21 cellular contexts compared by ENCODE assay signal in genomic region chr3:107734317-107734716, GRCh38.
DNase-seq lines count a peak whose midpoint lies in the region; ATAC-seq, FAIRE-seq and TF ChIP-seq lines count a peak whose summit lies in the region.
"Had no signal": no experiment of that assay in that cellular context is flagged by ENCODE, and none has a peak within 500 bp of the region (broad histone marks: within the 10 kb centered on the region; RNA-seq: fewer than 3 reads in every experiment).

No MANE protein-coding gene starts in this region.

- H3K27me3 ChIP-seq in endothelial cell of umbilical vein (ENCODE audit: control insufficient read depth in 2 of 2, insufficient read depth in 2 of 2, low read length in 2 of 2) = no peaks in the 10 kb centered on the region
- H3K27me3 ChIP-seq in psoas muscle (ENCODE audit: insufficient read depth in 3 of 3, low read length in 2 of 3) = no peaks in the 10 kb centered on the region
- no peaks in the 10 kb centered on the region for H3K27me3 ChIP-seq in right lobe of liver
- H3K27me3 ChIP-seq: BLaER1 treated with 17β-estradiol and CSF1 and Interleukin-3, amounts not matched to agents 10 nM and 100 nM had no signal

- no peak overlapping the region for H3K27ac ChIP-seq in endothelial cell of umbilical vein (ENCODE audit: insufficient read depth, low read depth, low read length)
- H3K27ac ChIP-seq in psoas muscle = no peak overlapping the region
- no peak overlapping the region for H3K27ac ChIP-seq in right lobe of liver
- H3K27ac ChIP-seq: 22Rv1; A549; BLaER1 treated with 17β-estradiol and CSF1 and Interleukin-3, amounts not matched to agents 10 nM and 100 nM; C4-2B had no signal

- CTCF ChIA-PET in endothelial cell of umbilical vein (lab: Charles Lee) = interaction anchor here (0.7 kb wide), 1 partner anchor 160 kb away, joined by 3 read pairs; no protein-coding TSS in a partner anchor

- no peak for TF ChIP-seq POLR2A in H54 (IDR thresholded peaks at IDR 0.05; ENCODE audit: low read depth, low read length)
- TF ChIP-seq POLR2A in endothelial cell of umbilical vein (IDR thresholded peaks at IDR 0.05; ENCODE audit: low read depth, low read length) = no peak
- TF ChIP-seq POLR2A in right lobe of liver (IDR thresholded peaks at IDR 0.05) = no peak

- no TSS peak for BruUV-seq in endothelial cell of umbilical vein (replicated peaks; lab: Mats Ljungman, UMichigan)

- no peaks in the 10 kb centered on the region for H4K20me1 ChIP-seq in endothelial cell of umbilical vein (replicated peaks; ENCODE audit: control insufficient read depth, extremely low read depth, insufficient read depth, low read length)
- H4K20me1 ChIP-seq: BLaER1 treated with 17β-estradiol and CSF1 and Interleukin-3, amounts not matched to agents 10 nM and 100 nM had no signal

- no peaks in the 10 kb centered on the region for H3K9me1 ChIP-seq in endothelial cell of umbilical vein (replicated peaks; ENCODE audit: control insufficient read depth, extremely low read depth, insufficient read depth, low read length)

- H3K36me3 ChIP-seq in endothelial cell of umbilical vein (ENCODE audit: control insufficient read depth in 2 of 2, extremely low read depth in 1 of 2, insufficient read depth in 2 of 2, low read length in 2 of 2) (no peaks in the 10 kb centered on the region), psoas muscle (ENCODE audit: insufficient read depth in 1 of 2, low read depth in 1 of 2) (peaks cover 0 to 16% of the 10 kb centered on the region in 2 donors), right lobe of liver (peaks cover 0 to 5% (median 0%) of the 10 kb centered on the region in 4 donors)

- H3K79me2 ChIP-seq in endothelial cell of umbilical vein (ENCODE audit: control insufficient read depth, insufficient read depth, low read length) = no peaks in the 10 kb centered on the region

- no peak overlapping the region for H2AFZ ChIP-seq in endothelial cell of umbilical vein (ENCODE audit: low read depth, low read length)

- H3K4me1 ChIP-seq in endothelial cell of umbilical vein (ENCODE audit: control insufficient read depth, extremely low read depth, insufficient read depth, low read length) = no peaks in the 10 kb centered on the region
- peaks cover 20% of the 10 kb centered on the region for H3K4me1 ChIP-seq in psoas muscle
- H3K4me1 ChIP-seq in right lobe of liver = no peaks in the 10 kb centered on the region
- H3K4me1 ChIP-seq: A549, Caco-2 had no signal

- TF ChIP-seq CTCF in endothelial cell of umbilical vein (IDR thresholded peaks at IDR 0.05; ENCODE audit: extremely low read depth in 1 of 2, insufficient read depth in 1 of 2, low read depth in 1 of 2, low read length in 2 of 2) (no peak), psoas muscle (IDR thresholded peaks at IDR 0.05) (no peak), right lobe of liver (IDR thresholded peaks at IDR 0.05) (no peak)

- POLR2A ChIA-PET in endothelial cell of umbilical vein (lab: Charles Lee) = no interaction called here

- H3K4me2 ChIP-seq in endothelial cell of umbilical vein (ENCODE audit: insufficient read depth, low read length) = no peak overlapping the region
- H3K4me2 ChIP-seq: A549; BLaER1 treated with 17β-estradiol and CSF1 and Interleukin-3, amounts not matched to agents 10 nM and 100 nM had no signal

- no peak overlapping the region for H3K9ac ChIP-seq in endothelial cell of umbilical vein (replicated peaks; ENCODE audit: extremely low read depth, insufficient read depth, low read length)
- H3K9ac ChIP-seq: BLaER1 treated with 17β-estradiol and CSF1 and Interleukin-3, amounts not matched to agents 10 nM and 100 nM had no signal

- H3K4me3 ChIP-seq in endothelial cell of umbilical vein (replicated peaks in 1 of 3; ENCODE audit: insufficient read depth in 1 of 3, low read depth in 1 of 3, low read length in 3 of 3) (no peak overlapping the region), psoas muscle (no peak overlapping the region), right lobe of liver (no peak overlapping the region)
- H3K4me3 ChIP-seq: A549; BLaER1 treated with 17β-estradiol and CSF1 and Interleukin-3, amounts not matched to agents 10 nM and 100 nM had no signal

- intact Hi-C loops in endothelial cell of umbilical vein (cut with micrococcal nuclease) = no loop called here
- intact Hi-C loops in psoas muscle (cut with DNase I) = no loop called here
- intact Hi-C loops in right lobe of liver (cut with DNase I) = no loop called here

- dilution Hi-C loops in endothelial cell of umbilical vein (cut with MboI; ENCODE audit: extremely low pct_ligation_motif_present, low sequenced_read_pairs) = no loop called here

- no peak for DNase-seq in H54 (ENCODE audit: insufficient read length, low spot score)
- DNase-seq in endothelial cell of umbilical vein (ENCODE audit: low read depth, low spot score) = no peak
- DNase-seq in psoas muscle = no peak
- DNase-seq in inferior parietal cortex (ENCODE audit: extremely low spot score) = no peak
- DNase-seq in right lobe of liver = no peak
- no peak for DNase-seq in dedifferentiated amniotic fluid mesenchymal stem cell (ENCODE audit: extremely low spot score)
- DNase-seq: AML-193; Caco-2; Calu3; CD4-positive, alpha-beta T cell; CD8-positive, alpha-beta T cell; DMS79 treated with DMSO at 0.1 percent for 48 hours; GF-D8 had no signal

- ATAC-seq in psoas muscle (peak; percentile 49 to 97 (median 89)), right lobe of liver (no peak)
- ATAC-seq: A549; CD8-positive, alpha-beta T cell had no signal

- WGBS in psoas muscle, 3 donors = 53 to 71% (median 55%) methylated on average over 3 of the region's 3 CpGs
- 70% methylated on average over 3 of the region's 3 CpGs for WGBS in right lobe of liver (ENCODE audit: insufficient coverage, low coverage, low lambda C conversion rate, missing lambda C conversion rate)

- FAIRE-seq in H54 (lab: Jason Lieb, UNC) (peak; percentile 53), endothelial cell of umbilical vein (lab: Jason Lieb, UNC) (peak; percentile 18)
- FAIRE-seq: A549, D721Med, G401.6, GM12892, GM18507 had no signal

- no peaks in the 10 kb centered on the region for H3K9me3 ChIP-seq in endothelial cell of umbilical vein (replicated peaks; ENCODE audit: control insufficient read depth, insufficient read depth, low read length)
- no peaks in the 10 kb centered on the region for H3K9me3 ChIP-seq in psoas muscle
- no peaks in the 10 kb centered on the region for H3K9me3 ChIP-seq in right lobe of liver
- H3K9me3 ChIP-seq: A549; BLaER1 treated with 17β-estradiol and CSF1 and Interleukin-3, amounts not matched to agents 10 nM and 100 nM; Caco-2 had no signal

TF ChIP-seq in endothelial cell of umbilical vein, 7 proteins besides CTCF, POLR2A, EP300 and RAD21:
- no peak for TF ChIP-seq MAX (IDR thresholded peaks at IDR 0.05; ENCODE audit: insufficient read depth, insufficient read length)
- TF ChIP-seq GATA2 (IDR thresholded peaks at IDR 0.05; ENCODE audit: insufficient read depth, insufficient read length, low read depth, low read length) = no peak
- TF ChIP-seq JUN (IDR thresholded peaks at IDR 0.05; ENCODE audit: borderline replicate concordance, insufficient read depth, insufficient read length, low read depth) = no peak

Comparison
In these comparisons a context has a peak if more than half of its experiments do, and no peak if none do; other contexts are left out.
1. ATAC-seq: peak in psoas muscle (4 of 4); none in right lobe of liver (0 of 4).